Comparison of ENCODE assay signal across 8 cellular contexts in the genomic region with DNA sequence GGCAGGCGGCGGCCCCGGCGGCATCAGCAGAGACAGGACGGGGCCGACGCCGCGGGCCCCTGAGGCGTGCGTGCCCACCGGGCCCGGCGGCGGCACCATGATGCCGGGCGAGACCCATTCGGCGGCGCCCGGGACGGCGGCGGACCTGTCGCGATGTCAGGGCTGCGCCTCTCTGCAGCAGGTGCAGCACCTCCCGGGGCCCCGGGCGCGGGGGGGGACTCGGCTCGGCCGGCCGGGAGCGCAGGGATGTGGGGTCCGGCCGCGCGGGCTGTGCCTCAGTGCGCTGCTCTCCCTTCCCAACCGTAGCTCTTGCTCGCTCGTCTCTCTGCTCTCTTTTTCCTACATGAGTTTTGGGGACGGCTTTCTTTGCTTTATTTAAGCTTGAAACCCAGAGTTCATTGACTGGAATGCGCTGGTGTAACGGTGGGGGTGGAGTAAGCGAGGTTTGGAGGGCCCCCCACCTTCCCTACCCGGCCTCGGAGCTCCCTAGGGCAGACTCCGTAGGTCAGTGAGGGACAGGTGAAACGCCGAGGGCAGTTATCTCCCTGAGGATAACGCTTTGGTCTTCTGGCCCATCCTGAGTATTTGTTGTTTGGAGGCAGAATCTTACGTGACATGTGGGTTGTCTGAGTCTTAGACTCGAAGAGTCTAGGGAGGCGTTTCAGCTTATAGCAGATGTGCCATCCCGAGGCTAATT. TPM values are rescaled to one million over a fixed set of nuclear protein-coding genes. Genes with fewer than 3 reads are reported as not detected.
A peak's percentile ranks its signal among the peaks of the same experiment; 100 is the strongest.
DNase-seq lines count a peak whose midpoint lies in the region; ATAC-seq lines count a peak whose summit lies in the region.

No MANE protein-coding gene starts in this region.

- peak; percentile 5 for DNase-seq in COR-L47 (lab: John Stamatoyannopoulos, UW)
- no peak for DNase-seq in activated naive CD8-positive, alpha-beta T cell treated with anti-CD3 and anti-CD28 coated beads, Interleukin-2, amount 50 U/mL, for 24 hours
- peak in 8 of 49 donors; percentile 36 to 68 (median 52) for DNase-seq in substantia nigra (lab: John Stamatoyannopoulos, UW)
- DNase-seq in NCI-H2029 treated with DMSO at 0.1 percent for 48 hours (lab: John Stamatoyannopoulos, UW), result no peak
- no peak for DNase-seq in A172 (ENCODE audit: low spot score)

- no peaks in the 10 kb centered on the region for H3K27me3 ChIP-seq in layer of hippocampus (ENCODE audit: control insufficient read depth, insufficient read depth, low read length)

- no peaks in the 10 kb centered on the region for H3K27me3 Mint-ChIP-seq in activated naive CD8-positive, alpha-beta T cell treated with anti-CD3 and anti-CD28 coated beads, Interleukin-2, amount 50 U/mL, for 24 hours

- H3K9me3 Mint-ChIP-seq in activated naive CD8-positive, alpha-beta T cell treated with anti-CD3 and anti-CD28 coated beads, Interleukin-2, amount 50 U/mL, for 24 hours, result no peaks in the 10 kb centered on the region

- H3K4me3 Mint-ChIP-seq in activated naive CD8-positive, alpha-beta T cell treated with anti-CD3 and anti-CD28 coated beads, Interleukin-2, amount 50 U/mL, for 24 hours, result peak overlapping the region; percentile 96

- ATAC-seq in GM19467 (IDR thresholded peaks at IDR 0.05; ENCODE audit: unreplicated experiment) (peak; percentile 21), HG03521 (IDR thresholded peaks at IDR 0.05; ENCODE audit: unreplicated experiment) (peak; percentile 14)
- ATAC-seq in activated naive CD8-positive, alpha-beta T cell treated with anti-CD3 and anti-CD28 coated beads, Interleukin-2, amount 50 U/mL, for 24 hours, result peak; percentile 1

- peak overlapping the region; percentile 99 for H3K27ac Mint-ChIP-seq in activated naive CD8-positive, alpha-beta T cell treated with anti-CD3 and anti-CD28 coated beads, Interleukin-2, amount 50 U/mL, for 24 hours

- H3K36me3 Mint-ChIP-seq in activated naive CD8-positive, alpha-beta T cell treated with anti-CD3 and anti-CD28 coated beads, Interleukin-2, amount 50 U/mL, for 24 hours (ENCODE audit: low read depth), result peaks cover 5% of the 10 kb centered on the region

- H3K27ac ChIP-seq in layer of hippocampus (ENCODE audit: low read depth, low read length), result peak overlapping the region; percentile 100
- H3K27ac ChIP-seq in substantia nigra (ENCODE audit: low read depth, low read length, poor library complexity, severe bottlenecking), result peak overlapping the region; percentile 100

- peaks cover 24% of the 10 kb centered on the region for H3K4me1 Mint-ChIP-seq in activated naive CD8-positive, alpha-beta T cell treated with anti-CD3 and anti-CD28 coated beads, Interleukin-2, amount 50 U/mL, for 24 hours

RNA-seq across cellular contexts. Expression of gene ICE1, which starts 0.5 kb away (rescaled TPM):
- total RNA-seq in A172 (2014; rRNA removed; shearing (Covaris generic)), result 28.4 and 29.2 TPM in 2 replicates
